19 cellular contexts compared by ENCODE assay signal in genomic region chr11:12142179-12142578, GRCh38. TPM values are rescaled to one million over a fixed set of nuclear protein-coding genes. Genes with fewer than 3 reads are reported as not detected.
DNase-seq lines count a peak whose midpoint lies in the region; ATAC-seq, FAIRE-seq and TF ChIP-seq lines count a peak whose summit lies in the region.
"Had no signal": no experiment of that assay in that cellular context is flagged by ENCODE, and none has a peak within 500 bp of the region (broad histone marks: within the 10 kb centered on the region; RNA-seq: fewer than 3 reads in every experiment).

No MANE protein-coding gene starts in this region.

- H3K9me3 Mint-ChIP-seq in activated T-cell treated with anti-CD3 and anti-CD28 coated beads, Interleukin-2, amount 50 U/mL, for 24 hours, result no peaks in the 10 kb centered on the region
- no peaks in the 10 kb centered on the region for H3K9me3 Mint-ChIP-seq in activated T-cell treated with anti-CD3 and anti-CD28 coated beads, Interleukin-2, amount 50 U/mL, for 4 hours
- H3K9me3 Mint-ChIP-seq in activated naive CD8-positive, alpha-beta T cell treated with anti-CD3 and anti-CD28 coated beads for 36 hours, result no peaks in the 10 kb centered on the region

- DNase-seq in activated T-cell treated with anti-CD3 and anti-CD28 coated beads, Interleukin-2, amount 50 U/mL, for 24 hours, result no peak
- DNase-seq in activated T-cell treated with anti-CD3 and anti-CD28 coated beads, Interleukin-2, amount 50 U/mL, for 4 hours, result no peak
- DNase-seq in activated naive CD8-positive, alpha-beta T cell treated with anti-CD3 and anti-CD28 coated beads for 36 hours, result no peak
- DNase-seq in lower lobe of right lung (no peak), upper lobe of left lung (no peak), GM12892 (ENCODE audit: insufficient read length) (no peak), NCI-H2107 treated with DMSO at 0.1 percent for 48 hours (lab: John Stamatoyannopoulos, UW; ENCODE audit: unreplicated experiment) (no peak)
- DNase-seq: activated CD8-positive, alpha-beta memory T cell treated with anti-CD3 and anti-CD28 coated beads, Interleukin-2, amount 50 U/mL, for 4 hours; H7; mesendoderm; MM.1S; NCI-H2081 treated with DMSO at 0.1 percent for 48 hours; NCI-H69; stimulated activated CD4-positive, alpha-beta T cell treated with anti-CD3 and anti-CD28 coated beads, Interleukin-1b, Interleukin-23, amount 100 ng/mL, for 48 hours; thyroid gland; WERI-Rb-1 had no signal

- peaks cover 70% of the 10 kb centered on the region for H3K4me1 Mint-ChIP-seq in activated T-cell treated with anti-CD3 and anti-CD28 coated beads, Interleukin-2, amount 50 U/mL, for 24 hours (ENCODE audit: low read depth)
- peaks cover 55% of the 10 kb centered on the region for H3K4me1 Mint-ChIP-seq in activated T-cell treated with anti-CD3 and anti-CD28 coated beads, Interleukin-2, amount 50 U/mL, for 4 hours (ENCODE audit: low read depth)
- peaks cover 52% of the 10 kb centered on the region for H3K4me1 Mint-ChIP-seq in activated naive CD8-positive, alpha-beta T cell treated with anti-CD3 and anti-CD28 coated beads for 36 hours

- H3K9me3 ChIP-seq in lower lobe of right lung, result no peaks in the 10 kb centered on the region
- no peaks in the 10 kb centered on the region for H3K9me3 ChIP-seq in upper lobe of left lung
- H3K9me3 ChIP-seq: thyroid gland had no signal

- H3K4me3 Mint-ChIP-seq in activated T-cell treated with anti-CD3 and anti-CD28 coated beads, Interleukin-2, amount 50 U/mL, for 24 hours, result no peak overlapping the region
- H3K4me3 Mint-ChIP-seq in activated T-cell treated with anti-CD3 and anti-CD28 coated beads, Interleukin-2, amount 50 U/mL, for 4 hours, result no peak overlapping the region
- H3K4me3 Mint-ChIP-seq in activated naive CD8-positive, alpha-beta T cell treated with anti-CD3 and anti-CD28 coated beads for 36 hours, result no peak overlapping the region

- no peaks in the 10 kb centered on the region for H3K27me3 Mint-ChIP-seq in activated T-cell treated with anti-CD3 and anti-CD28 coated beads, Interleukin-2, amount 50 U/mL, for 24 hours
- H3K27me3 Mint-ChIP-seq in activated T-cell treated with anti-CD3 and anti-CD28 coated beads, Interleukin-2, amount 50 U/mL, for 4 hours (ENCODE audit: low read depth), result no peaks in the 10 kb centered on the region
- no peaks in the 10 kb centered on the region for H3K27me3 Mint-ChIP-seq in activated naive CD8-positive, alpha-beta T cell treated with anti-CD3 and anti-CD28 coated beads for 36 hours

- WGBS in upper lobe of left lung, 2 donors, result 84 to 89% methylated on average over 2 of the region's 2 CpGs

- no peak for FAIRE-seq in GM12892 (lab: Jason Lieb, UNC)
- FAIRE-seq: GM12878 had no signal

- H3K27ac ChIP-seq in lower lobe of right lung, result peak overlapping the region; percentile 74
- peak overlapping the region; percentile 23 to 61 (median 34) for H3K27ac ChIP-seq in upper lobe of left lung
- H3K27ac ChIP-seq: WERI-Rb-1 had no signal

- no peaks in the 10 kb centered on the region for H3K27me3 ChIP-seq in lower lobe of right lung (ENCODE audit: low read depth)
- no peaks in the 10 kb centered on the region for H3K27me3 ChIP-seq in upper lobe of left lung
- H3K27me3 ChIP-seq: thyroid gland had no signal

- peaks cover 55% of the 10 kb centered on the region for H3K36me3 Mint-ChIP-seq in activated T-cell treated with anti-CD3 and anti-CD28 coated beads, Interleukin-2, amount 50 U/mL, for 24 hours (ENCODE audit: low read depth)
- no peaks in the 10 kb centered on the region for H3K36me3 Mint-ChIP-seq in activated T-cell treated with anti-CD3 and anti-CD28 coated beads, Interleukin-2, amount 50 U/mL, for 4 hours (ENCODE audit: insufficient read depth)
- peaks cover 25% of the 10 kb centered on the region for H3K36me3 Mint-ChIP-seq in activated naive CD8-positive, alpha-beta T cell treated with anti-CD3 and anti-CD28 coated beads for 36 hours

- TF ChIP-seq CTCF in lower lobe of right lung (IDR thresholded peaks at IDR 0.05), result no peak
- no peak for TF ChIP-seq CTCF in upper lobe of left lung (IDR thresholded peaks at IDR 0.05)

- no peak for ATAC-seq in activated T-cell treated with anti-CD3 and anti-CD28 coated beads, Interleukin-2, amount 50 U/mL, for 4 hours
- ATAC-seq in lower lobe of right lung (no peak), upper lobe of left lung (ENCODE audit: low FRiP score in 2 of 2) (no peak), HG03095 (IDR thresholded peaks at IDR 0.05; ENCODE audit: unreplicated experiment) (no peak)
- ATAC-seq: activated naive CD4-positive, alpha-beta T cell treated with anti-CD3 and anti-CD28 coated beads, Interleukin-2, amount 50 U/mL, for 72 hours; GM12878 had no signal

- H3K27ac Mint-ChIP-seq in activated T-cell treated with anti-CD3 and anti-CD28 coated beads, Interleukin-2, amount 50 U/mL, for 24 hours, result peak overlapping the region; percentile 15
- peak overlapping the region; percentile 29 for H3K27ac Mint-ChIP-seq in activated naive CD8-positive, alpha-beta T cell treated with anti-CD3 and anti-CD28 coated beads for 36 hours

- peaks cover 4% of the 10 kb centered on the region for H3K36me3 ChIP-seq in lower lobe of right lung
- no peaks in the 10 kb centered on the region for H3K36me3 ChIP-seq in upper lobe of left lung
- H3K36me3 ChIP-seq: thyroid gland, WERI-Rb-1 had no signal

- H3K4me1 ChIP-seq in lower lobe of right lung (peaks cover 81% of the 10 kb centered on the region), upper lobe of left lung (peaks cover 34 to 73% (median 52%) of the 10 kb centered on the region in 4 donors)

- H3K4me3 ChIP-seq in lower lobe of right lung (no peak overlapping the region), upper lobe of left lung (no peak overlapping the region)
- H3K4me3 ChIP-seq: GM12878, thyroid gland had no signal

- no peak for TF ChIP-seq EP300 in upper lobe of left lung (IDR thresholded peaks at IDR 0.05)

- no peak for TF ChIP-seq POLR2A in upper lobe of left lung (IDR thresholded peaks at IDR 0.05)
- TF ChIP-seq POLR2A in GM12892 (IDR thresholded peaks at IDR 0.05; ENCODE audit: low read depth, low read length), result no peak

- intact Hi-C loops in lower lobe of right lung (cut with DNase I), result no loop called here

RNA-seq across cellular contexts. Expression of gene MICAL2, which starts 31.8 kb away (rescaled TPM):
- 100 to 1,000 TPM in 1 of 3 donors, 10 to 100 TPM in 2; 70.3 to 118 (median 71.4) TPM for total RNA-seq in activated T-cell treated with anti-CD3 and anti-CD28 coated beads, Interleukin-2, amount 50 U/mL, for 4 hours
- 10 to 100 TPM; 54.4 to 59.7 TPM for total RNA-seq in activated naive CD8-positive, alpha-beta T cell treated with anti-CD3 and anti-CD28 coated beads for 36 hours
- 127 TPM for total RNA-seq in lower lobe of right lung
- 100 to 1,000 TPM; 138 to 327 (median 175) TPM for total RNA-seq in upper lobe of left lung
- polyA plus RNA-seq in GM12892 (2012; ENCODE audit: missing spikeins), result 1.1 TPM
